9 cellular contexts compared by ENCODE assay signal in genomic region chr1:155974208-155975165, GRCh38. TPM values are rescaled to one million over a fixed set of nuclear protein-coding genes. Genes with fewer than 3 reads are reported as not detected.
DNase-seq lines count a peak whose midpoint lies in the region; ATAC-seq and TF ChIP-seq lines count a peak whose summit lies in the region.
"Had no signal": no experiment of that assay in that cellular context is flagged by ENCODE, and none has a peak within 500 bp of the region (broad histone marks: within the 10 kb centered on the region; RNA-seq: fewer than 3 reads in every experiment).

No MANE protein-coding gene starts in this region.

- H3K27me3 ChIP-seq in breast epithelium = no peaks in the 10 kb centered on the region
- no peaks in the 10 kb centered on the region for H3K27me3 ChIP-seq in muscle layer of duodenum (ENCODE audit: low read depth, low read length)
- H3K27me3 ChIP-seq: pancreas had no signal

- H3K9me3 ChIP-seq in breast epithelium (no peaks in the 10 kb centered on the region), muscle layer of duodenum (ENCODE audit: control insufficient read depth in 1 of 2, low read length in 2 of 2) (no peaks in the 10 kb centered on the region)
- H3K9me3 ChIP-seq: pancreas had no signal

- peaks cover 47 to 52% of the 10 kb centered on the region in 2 donors for H3K36me3 Mint-ChIP-seq in CD14-positive monocyte

- H3K4me1 ChIP-seq in breast epithelium (peaks cover 12 to 32% of the 10 kb centered on the region in 2 donors), muscle layer of duodenum (ENCODE audit: control insufficient read depth in 1 of 2, insufficient read depth in 2 of 2, low read length in 2 of 2) (peaks cover 42 to 84% of the 10 kb centered on the region in 2 donors)

- no peak for ATAC-seq in GM21723 (IDR thresholded peaks at IDR 0.05; ENCODE audit: unreplicated experiment)

- no peak for DNase-seq in CD14-positive monocyte (ENCODE audit: low spot score)
- DNase-seq in NCI-H128 (lab: John Stamatoyannopoulos, UW; ENCODE audit: unreplicated experiment) = peak; percentile 41
- DNase-seq in breast epithelium (ENCODE audit: low spot score in 2 of 2) = peak in 1 of 2 donors; percentile 44
- DNase-seq in activated gamma-delta T cell (lab: John Stamatoyannopoulos, UW) = no peak
- no peak for DNase-seq in stimulated activated CD4-positive, alpha-beta T cell treated with anti-CD3 and anti-CD28 coated beads, Interleukin-1b, Interleukin-23, amount 100 ng/mL, for 48 hours
- DNase-seq in HPDE6-E6E7 (ENCODE audit: extremely low spot score) = no peak
- DNase-seq: pancreas had no signal

- no peak for TF ChIP-seq POLR2A in breast epithelium (IDR thresholded peaks at IDR 0.05)

- H3K36me3 ChIP-seq in breast epithelium = no peaks in the 10 kb centered on the region
- peaks cover 0 to 12% of the 10 kb centered on the region in 2 donors for H3K36me3 ChIP-seq in muscle layer of duodenum (ENCODE audit: control insufficient read depth in 1 of 2, insufficient read depth in 2 of 2, low read length in 2 of 2)
- H3K36me3 ChIP-seq: pancreas had no signal

- peak overlapping the region; percentile 96 to 98 for H3K4me3 Mint-ChIP-seq in CD14-positive monocyte

- peaks cover 0 to 6% (median 0%) of the 10 kb centered on the region in 3 donors for H3K27me3 Mint-ChIP-seq in CD14-positive monocyte (ENCODE audit: low read depth in 3 of 3)

- intact Hi-C loops in CD14-positive monocyte (cut with micrococcal nuclease) (no loop called here), breast epithelium (cut with DNase I; ENCODE audit: low total_unique reads) (no loop called here)

- peak overlapping the region; percentile 91 to 99 (median 96) for H3K27ac Mint-ChIP-seq in CD14-positive monocyte

- H3K4me3 ChIP-seq in breast epithelium (peak overlapping the region; percentile 87 to 98 (median 95)), muscle layer of duodenum (ENCODE audit: low read depth in 1 of 2, low read length in 2 of 2) (peak overlapping the region; percentile 83 to 89)

- H3K9me3 Mint-ChIP-seq in CD14-positive monocyte = no peaks in the 10 kb centered on the region

- H3K27ac ChIP-seq in breast epithelium = peak overlapping the region; percentile 96 to 99
- peak overlapping the region; percentile 87 for H3K27ac ChIP-seq in muscle layer of duodenum (ENCODE audit: low read length)

- peaks cover 70% of the 10 kb centered on the region for H3K4me1 Mint-ChIP-seq in CD14-positive monocyte

- TF ChIP-seq CTCF in CD14-positive monocyte (IDR thresholded peaks at IDR 0.05) (no peak), breast epithelium (IDR thresholded peaks at IDR 0.05) (no peak)

RNA-seq across cellular contexts. Expression of gene ARHGEF2, which starts 3.9 kb away (rescaled TPM):
- 10 to 100 TPM; 15.4 to 18.6 TPM for polyA plus RNA-seq in CD14-positive monocyte
- 10 to 100 TPM; 81.8 to 93.7 (median 90.4) TPM for total RNA-seq in breast epithelium

RNA-seq across cellular contexts. Expression of gene RXFP4, which starts 33.0 kb away (rescaled TPM):
- polyA plus RNA-seq in CD14-positive monocyte = not detected
- total RNA-seq in breast epithelium = not detected

RNA-seq across cellular contexts. Expression of gene KHDC4, which starts 40.3 kb away (rescaled TPM):
- polyA plus RNA-seq in CD14-positive monocyte = 1 to 10 TPM; 3.4 to 3.5 TPM
- total RNA-seq in breast epithelium = 10 to 100 TPM; 52.0 to 81.5 (median 64.2) TPM

RNA-seq across cellular contexts. Expression of gene SSR2, which starts 46.3 kb away (rescaled TPM):
- polyA plus RNA-seq in CD14-positive monocyte = 100 to 1,000 TPM; 374 to 414 TPM
- 100 to 1,000 TPM; 305 to 407 (median 370) TPM for total RNA-seq in breast epithelium
